14 cellular contexts compared by ENCODE assay signal in genomic region chrX:57905141-57905540, GRCh38. TPM values are rescaled to one million over a fixed set of nuclear protein-coding genes. Genes with fewer than 3 reads are reported as not detected.
A peak's percentile ranks its signal among the peaks of the same experiment; 100 is the strongest.
DNase-seq lines count a peak whose midpoint lies in the region; ATAC-seq, FAIRE-seq and TF ChIP-seq lines count a peak whose summit lies in the region.
"Had no signal": no experiment of that assay in that cellular context is flagged by ENCODE, and none has a peak within 500 bp of the region (broad histone marks: within the 10 kb centered on the region; RNA-seq: fewer than 3 reads in every experiment).

No MANE protein-coding gene starts in this region.

- H3K36me3 Mint-ChIP-seq in activated CD4-positive, alpha-beta T cell treated with anti-CD3 and anti-CD28 coated beads, Interleukin-2, amount 10 ng/mL, durations not matched to agents 7 days and 5 days (ENCODE audit: low read depth): peaks cover 14% of the 10 kb centered on the region
- H3K36me3 Mint-ChIP-seq in activated CD8-positive, alpha-beta T cell treated with anti-CD3 and anti-CD28 coated beads, Interleukin-2, amount 10 ng/mL, durations not matched to agents 7 days and 5 days (ENCODE audit: low read depth): peaks cover 7% of the 10 kb centered on the region

- no peak for TF ChIP-seq CTCF in fibroblast of the aortic adventitia (IDR thresholded peaks at IDR 0.05; ENCODE audit: insufficient read depth, low read length)

- H3K4me1 ChIP-seq in subcutaneous abdominal adipose tissue (ENCODE audit: control insufficient read depth in 5 of 5, insufficient read depth in 5 of 5, low read length in 5 of 5): peaks cover 0 to 17% (median 14%) of the 10 kb centered on the region in 5 donors

- peak overlapping the region; percentile 19 for H3K27ac ChIP-seq in subcutaneous abdominal adipose tissue (ENCODE audit: low read depth, low read length)
- H3K27ac ChIP-seq: brain microvascular endothelial cell, KMS-11 had no signal

- POLR2A ChIA-PET in activated CD4-positive, alpha-beta T cell treated with anti-CD3 and anti-CD28 coated beads, Interleukin-2, amount 10 ng/mL, durations not matched to agents 7 days and 5 days (lab: Charles Lee): no interaction called here
- POLR2A ChIA-PET in activated CD8-positive, alpha-beta T cell treated with anti-CD3 and anti-CD28 coated beads, Interleukin-2, amount 10 ng/mL, durations not matched to agents 7 days and 5 days (lab: Charles Lee): no interaction called here

- CTCF ChIA-PET in activated CD4-positive, alpha-beta T cell treated with anti-CD3 and anti-CD28 coated beads, Interleukin-2, amount 10 ng/mL, durations not matched to agents 7 days and 5 days (lab: Charles Lee): no interaction called here
- CTCF ChIA-PET in activated CD8-positive, alpha-beta T cell treated with anti-CD3 and anti-CD28 coated beads, Interleukin-2, amount 10 ng/mL, durations not matched to agents 7 days and 5 days (lab: Charles Lee): no interaction called here

- peak overlapping the region; percentile 32 for H3K4me3 Mint-ChIP-seq in activated CD4-positive, alpha-beta T cell treated with anti-CD3 and anti-CD28 coated beads, Interleukin-2, amount 10 ng/mL, durations not matched to agents 7 days and 5 days
- no peak overlapping the region for H3K4me3 Mint-ChIP-seq in activated CD8-positive, alpha-beta T cell treated with anti-CD3 and anti-CD28 coated beads, Interleukin-2, amount 10 ng/mL, durations not matched to agents 7 days and 5 days

- H3K9me3 ChIP-seq in subcutaneous abdominal adipose tissue (ENCODE audit: control insufficient read depth in 5 of 5, low read length in 5 of 5): no peaks in the 10 kb centered on the region

- H3K27me3 ChIP-seq in subcutaneous abdominal adipose tissue (ENCODE audit: control insufficient read depth in 5 of 5, insufficient read depth in 4 of 5, low read length in 5 of 5): no peaks in the 10 kb centered on the region
- H3K27me3 ChIP-seq: brain microvascular endothelial cell had no signal

- no peaks in the 10 kb centered on the region for H3K36me3 ChIP-seq in subcutaneous abdominal adipose tissue (ENCODE audit: control insufficient read depth in 5 of 5, insufficient read depth in 5 of 5, low read length in 5 of 5)
- H3K36me3 ChIP-seq: brain microvascular endothelial cell had no signal

- H3K9ac ChIP-seq in subcutaneous abdominal adipose tissue (ENCODE audit: low read length in 5 of 5): peak overlapping the region in 1 of 5 donors; percentile 39
- H3K9ac ChIP-seq: KMS-11 had no signal

- no peaks in the 10 kb centered on the region for H3K27me3 Mint-ChIP-seq in activated CD4-positive, alpha-beta T cell treated with anti-CD3 and anti-CD28 coated beads, Interleukin-2, amount 10 ng/mL, durations not matched to agents 7 days and 5 days
- no peaks in the 10 kb centered on the region for H3K27me3 Mint-ChIP-seq in activated CD8-positive, alpha-beta T cell treated with anti-CD3 and anti-CD28 coated beads, Interleukin-2, amount 10 ng/mL, durations not matched to agents 7 days and 5 days (ENCODE audit: low read depth)

- FAIRE-seq in urothelium cell line (lab: Jason Lieb, UNC): no peak

- no peak for ATAC-seq in activated CD8-positive, alpha-beta T cell treated with anti-CD3 and anti-CD28 coated beads, Interleukin-2, amount 10 ng/mL, durations not matched to agents 7 days and 5 days
- no peak for ATAC-seq in HG03039 (IDR thresholded peaks at IDR 0.05; ENCODE audit: unreplicated experiment)

- H3K27ac Mint-ChIP-seq in activated CD4-positive, alpha-beta T cell treated with anti-CD3 and anti-CD28 coated beads, Interleukin-2, amount 10 ng/mL, durations not matched to agents 7 days and 5 days: peak overlapping the region; percentile 14
- H3K27ac Mint-ChIP-seq in activated CD8-positive, alpha-beta T cell treated with anti-CD3 and anti-CD28 coated beads, Interleukin-2, amount 10 ng/mL, durations not matched to agents 7 days and 5 days: peak overlapping the region; percentile 28

- no peak overlapping the region for H3K4me3 ChIP-seq in fibroblast of the aortic adventitia (ENCODE audit: low read depth, low read length)
- H3K4me3 ChIP-seq in subcutaneous abdominal adipose tissue (ENCODE audit: low read depth in 1 of 5, low read length in 5 of 5): peak overlapping the region in 3 of 5 donors; percentile 1 to 19 (median 13)
- H3K4me3 ChIP-seq: smooth muscle cell had no signal

- H3K9me3 Mint-ChIP-seq in activated CD4-positive, alpha-beta T cell treated with anti-CD3 and anti-CD28 coated beads, Interleukin-2, amount 10 ng/mL, durations not matched to agents 7 days and 5 days: no peaks in the 10 kb centered on the region
- H3K9me3 Mint-ChIP-seq in activated CD8-positive, alpha-beta T cell treated with anti-CD3 and anti-CD28 coated beads, Interleukin-2, amount 10 ng/mL, durations not matched to agents 7 days and 5 days (ENCODE audit: insufficient read depth): no peaks in the 10 kb centered on the region

- DNase-seq in activated CD4-positive, alpha-beta T cell treated with anti-CD3 and anti-CD28 coated beads, Interleukin-2, amount 10 ng/mL, durations not matched to agents 7 days and 5 days: no peak
- no peak for DNase-seq in activated CD4-positive, alpha-beta T cell treated with anti-CD3 and anti-CD28 coated beads, Interleukin-2, amount 50 U/mL, for 1 hour
- DNase-seq in activated CD8-positive, alpha-beta T cell treated with anti-CD3 and anti-CD28 coated beads, Interleukin-2, amount 10 ng/mL, durations not matched to agents 7 days and 5 days: no peak
- DNase-seq in fibroblast of the aortic adventitia (ENCODE audit: low read depth): peak; percentile 32
- DNase-seq in urothelium cell line (ENCODE audit: low spot score): no peak
- no peak for DNase-seq in GDM1 (lab: John Stamatoyannopoulos, UW)
- DNase-seq: activated CD4-positive, alpha-beta T cell treated with anti-CD3 and anti-CD28 coated beads, Interleukin-2, amount 50 U/mL, for 48 hours; brain microvascular endothelial cell; GOT3; SHP77 had no signal

- H3K4me1 Mint-ChIP-seq in activated CD4-positive, alpha-beta T cell treated with anti-CD3 and anti-CD28 coated beads, Interleukin-2, amount 10 ng/mL, durations not matched to agents 7 days and 5 days: peaks cover 21% of the 10 kb centered on the region
- peaks cover 19% of the 10 kb centered on the region for H3K4me1 Mint-ChIP-seq in activated CD8-positive, alpha-beta T cell treated with anti-CD3 and anti-CD28 coated beads, Interleukin-2, amount 10 ng/mL, durations not matched to agents 7 days and 5 days (ENCODE audit: low read depth)

RNA-seq across cellular contexts. Expression of gene ZXDA, which starts 5.1 kb away (rescaled TPM):
- 1 to 10 TPM; 4.2 to 4.6 TPM for total RNA-seq in activated CD4-positive, alpha-beta T cell treated with anti-CD3 and anti-CD28 coated beads, Interleukin-2, amount 10 ng/mL, durations not matched to agents 7 days and 5 days
- 1 to 10 TPM; 2.8 to 2.9 TPM for total RNA-seq in activated CD8-positive, alpha-beta T cell treated with anti-CD3 and anti-CD28 coated beads, Interleukin-2, amount 10 ng/mL, durations not matched to agents 7 days and 5 days
- total RNA-seq in fibroblast of the aortic adventitia (ENCODE audit: low replicate concordance): 5.2 and 7.6 TPM in 2 replicates
- total RNA-seq: smooth muscle cell had no signal
